In the genomic region with DNA sequence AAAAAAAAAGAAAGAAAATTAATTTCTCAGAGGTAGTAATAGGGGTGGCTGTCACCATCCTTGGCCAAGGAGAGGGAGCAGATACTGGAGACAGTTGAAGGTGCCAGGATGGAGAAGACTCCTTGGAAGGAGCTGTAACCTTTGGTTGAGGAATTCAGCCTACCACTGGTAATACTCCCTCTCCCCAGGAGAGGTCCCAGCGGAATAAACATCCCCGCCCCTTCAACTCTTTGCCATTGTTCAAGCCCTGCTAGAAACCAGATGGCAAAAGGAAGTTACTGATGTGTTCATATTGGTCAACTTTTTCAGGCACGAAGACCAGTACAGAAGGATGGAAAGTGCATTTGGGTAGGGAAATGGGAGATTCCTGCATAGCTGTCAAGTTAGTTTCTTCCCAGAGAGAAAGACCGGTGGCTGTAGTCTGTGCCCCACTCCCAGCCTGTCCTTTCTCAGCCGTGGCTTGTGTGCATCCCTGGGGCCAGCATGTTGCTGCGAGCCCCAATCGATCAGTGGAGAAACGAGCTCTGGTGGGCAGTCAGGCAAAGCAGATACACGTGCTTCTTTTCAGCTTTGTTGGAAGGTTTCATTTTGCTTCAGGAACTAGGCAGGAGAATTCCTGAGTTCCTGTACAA, we compare ENCODE assay signal across 1 cellular context.
TF ChIP-seq lines count a peak whose summit lies in the region.

No MANE protein-coding gene starts in this region.

TF ChIP-seq in K562, 482 proteins besides CTCF, POLR2A, EP300 and RAD21:
- TF ChIP-seq ZNF644 (tag; IDR thresholded peaks at IDR 0.05; ENCODE audit: low read depth) (no peak), SAFB2 (IDR thresholded peaks at IDR 0.05; ENCODE audit: borderline replicate concordance, low read depth, low read length, severe bottlenecking) (no peak), TRIM25 (IDR thresholded peaks at IDR 0.05; ENCODE audit: borderline replicate concordance) (no peak)
